ENCODE assay signal across 8 cellular contexts in genomic region chr6:53793318-53793975, GRCh38. TPM values are rescaled to one million over a fixed set of nuclear protein-coding genes. Genes with fewer than 3 reads are reported as not detected.
DNase-seq lines count a peak whose midpoint lies in the region; ATAC-seq, FAIRE-seq and TF ChIP-seq lines count a peak whose summit lies in the region.

No MANE protein-coding gene starts in this region.

- H3K4me3 ChIP-seq in pancreas = peak overlapping the region; percentile 75 to 94 (median 86)

- intact Hi-C loops in cardiac septum (cut with DNase I) = loop anchor here (10.0 kb wide), 1 partner anchor 249 kb away; the partner anchor contains the start of gene GCLC
- intact Hi-C loops in pancreas (cut with DNase I) = no loop called here

- peaks cover 23% of the 10 kb centered on the region for H3K4me1 Mint-ChIP-seq in activated naive CD8-positive, alpha-beta T cell (ENCODE audit: low read depth)

- H3K36me3 ChIP-seq in pancreas = no peaks in the 10 kb centered on the region

- ATAC-seq in pancreas (peak; percentile 57 to 69 (median 62)), HG03095 (IDR thresholded peaks at IDR 0.05; ENCODE audit: unreplicated experiment) (no peak)

- peaks cover 14% of the 10 kb centered on the region for H3K27me3 Mint-ChIP-seq in activated naive CD8-positive, alpha-beta T cell

- no peaks in the 10 kb centered on the region for H3K36me3 Mint-ChIP-seq in activated naive CD8-positive, alpha-beta T cell

- H3K27ac Mint-ChIP-seq in activated naive CD8-positive, alpha-beta T cell = peak overlapping the region; percentile 52

- no peaks in the 10 kb centered on the region for H3K9me3 ChIP-seq in pancreas

- peak; percentile 15 for TF ChIP-seq POLR2A in GM15510 (IDR thresholded peaks at IDR 0.05; ENCODE audit: borderline replicate concordance, extremely low read depth, insufficient read length)

- 0% methylated on average over 16 of the region's 16 CpGs for WGBS in pancreas, 2 donors

- peaks cover 6 to 21% (median 7%) of the 10 kb centered on the region in 3 donors for H3K4me1 ChIP-seq in pancreas

- no peaks in the 10 kb centered on the region for H3K27me3 ChIP-seq in pancreas

- DNase-seq in A172 (ENCODE audit: low spot score) (peak; percentile 40), HuH-7 (ENCODE audit: low spot score) (peak; percentile 65), OCI-M1 (lab: John Stamatoyannopoulos, UW) (peak; percentile 70), cardiac septum (ENCODE audit: low spot score) (peak; percentile 79), pancreas (peak; percentile 61 to 74 (median 68))

- peaks cover 4% of the 10 kb centered on the region for H3K9me3 Mint-ChIP-seq in activated naive CD8-positive, alpha-beta T cell (ENCODE audit: low read depth)

- no peak for TF ChIP-seq CTCF in pancreas (IDR thresholded peaks at IDR 0.05)

- peak overlapping the region; percentile 95 for H3K4me3 Mint-ChIP-seq in activated naive CD8-positive, alpha-beta T cell

- FAIRE-seq in pancreas (lab: Jason Lieb, UNC) = no peak

- peak overlapping the region; percentile 67 to 83 (median 72) for H3K27ac ChIP-seq in pancreas

RNA-seq across cellular contexts. Expression of gene LRRC1, which starts 1.4 kb away (rescaled TPM):
- 11.3 and 13.3 TPM in 2 replicates for total RNA-seq in A172 (2014; rRNA removed; shearing (Covaris generic))
- 6.4 TPM for total RNA-seq in cardiac septum
- total RNA-seq in pancreas = 10 to 100 TPM in 1 of 6 donors, 1 to 10 TPM in 5; 5.2 to 11.6 (median 7.6) TPM
- 10 to 100 TPM in 1 of 2 donors, 1 to 10 TPM in 1; 7.2 to 10.2 TPM for polyA plus RNA-seq in pancreas
